ENCODE assay signal across 10 cellular contexts in the genomic region with DNA sequence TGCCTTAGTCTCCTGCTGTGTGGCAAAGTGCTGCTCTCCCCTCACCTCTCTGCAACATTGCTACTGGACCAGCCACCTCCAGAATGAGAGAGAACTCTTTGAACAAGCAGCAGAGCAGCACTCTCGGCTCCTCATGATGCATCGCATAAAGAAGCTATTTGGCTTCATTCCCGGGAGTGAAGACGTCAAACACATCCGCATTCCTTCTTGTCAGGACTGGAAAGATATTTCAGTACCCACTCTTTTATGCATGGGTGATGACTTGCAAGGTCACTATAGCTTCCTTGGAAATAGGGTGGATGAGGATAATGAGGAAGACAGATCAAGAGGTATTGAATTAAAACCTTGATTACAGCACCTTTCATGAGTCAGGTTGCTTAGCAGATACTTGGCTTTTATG. TPM values are rescaled to one million over a fixed set of nuclear protein-coding genes. Genes with fewer than 3 reads are reported as not detected.
DNase-seq lines count a peak whose midpoint lies in the region; ATAC-seq, FAIRE-seq and TF ChIP-seq lines count a peak whose summit lies in the region.
"Had no signal": no experiment of that assay in that cellular context is flagged by ENCODE, and none has a peak within 500 bp of the region (broad histone marks: within the 10 kb centered on the region; RNA-seq: fewer than 3 reads in every experiment).

No MANE protein-coding gene starts in this region.

- DNase-seq in BJ (ENCODE audit: low read depth): peak; percentile 81
- peak; percentile 94 for DNase-seq in M059J (ENCODE audit: low read depth)
- DNase-seq in bronchial epithelial cell (ENCODE audit: low read depth): peak; percentile 99
- no peak for DNase-seq in right lobe of liver
- no peak for DNase-seq in activated CD8-positive, alpha-beta T cell treated with anti-CD3 and anti-CD28 coated beads for 36 hours
- no peak for DNase-seq in cerebellar nuclear complex (lab: John Stamatoyannopoulos, UW)
- DNase-seq in aorta: no peak
- no peak for DNase-seq in T-helper 2 cell treated with Interferon-gamma antibody and Interleukin-4, amounts not matched to agents 5 μg/mL and 100 μg/mL, for 36 hours (ENCODE audit: low spot score)

- no peak overlapping the region for H3K4me3 Mint-ChIP-seq in activated CD8-positive, alpha-beta T cell treated with anti-CD3 and anti-CD28 coated beads for 36 hours
- no peak overlapping the region for H3K4me3 Mint-ChIP-seq in T-helper 2 cell treated with Interferon-gamma antibody and Interleukin-4, amounts not matched to agents 5 μg/mL and 100 μg/mL, for 36 hours

- H3K9me3 ChIP-seq in right lobe of liver: no peaks in the 10 kb centered on the region
- H3K9me3 ChIP-seq in aorta (ENCODE audit: control insufficient read depth, low read length): no peaks in the 10 kb centered on the region
- H3K9me3 ChIP-seq: neutrophil had no signal

- ATAC-seq in right lobe of liver (peak; percentile 46 to 61 (median 52)), aorta (ENCODE audit: low FRiP score) (no peak)
- ATAC-seq in activated CD8-positive, alpha-beta T cell treated with anti-CD3 and anti-CD28 coated beads for 36 hours: no peak

- intact Hi-C loops in right lobe of liver (cut with DNase I): no loop called here
- intact Hi-C loops in activated CD8-positive, alpha-beta T cell treated with anti-CD3 and anti-CD28 coated beads for 36 hours (cut with micrococcal nuclease): no loop called here
- intact Hi-C loops in aorta (cut with DNase I): no loop called here

- no peak for TF ChIP-seq CTCF in BJ (IDR thresholded peaks at IDR 0.05; ENCODE audit: insufficient read depth, low read depth, low read length)
- no peak for TF ChIP-seq CTCF in bronchial epithelial cell (IDR thresholded peaks at IDR 0.05; ENCODE audit: insufficient read depth, low read length, severe bottlenecking)
- no peak for TF ChIP-seq CTCF in right lobe of liver (IDR thresholded peaks at IDR 0.05)
- TF ChIP-seq CTCF in activated CD8-positive, alpha-beta T cell treated with anti-CD3 and anti-CD28 coated beads for 36 hours (IDR thresholded peaks at IDR 0.05): no peak

- H3K27ac ChIP-seq in right lobe of liver: no peak overlapping the region
- no peak overlapping the region for H3K27ac ChIP-seq in aorta (ENCODE audit: low read depth in 1 of 2, low read length in 2 of 2)
- H3K27ac ChIP-seq: neutrophil had no signal

- H3K36me3 ChIP-seq in BJ (ENCODE audit: control insufficient read depth, insufficient read depth, low read length) (no peaks in the 10 kb centered on the region), bronchial epithelial cell (ENCODE audit: control insufficient read depth, insufficient read depth, low read length) (no peaks in the 10 kb centered on the region), right lobe of liver (no peaks in the 10 kb centered on the region), aorta (ENCODE audit: control insufficient read depth in 1 of 2, insufficient read depth in 2 of 2, low read length in 1 of 2) (no peaks in the 10 kb centered on the region)
- H3K36me3 ChIP-seq: neutrophil had no signal

- POLR2A ChIA-PET in BJ (lab: Charles Lee): no interaction called here
- POLR2A ChIA-PET in activated CD8-positive, alpha-beta T cell treated with anti-CD3 and anti-CD28 coated beads for 36 hours (lab: Charles Lee): no interaction called here

- H3K4me1 ChIP-seq in right lobe of liver (peaks cover 0 to 11% (median 0%) of the 10 kb centered on the region in 4 donors), aorta (ENCODE audit: control insufficient read depth in 1 of 2, insufficient read depth in 2 of 2, low read length in 2 of 2) (no peaks in the 10 kb centered on the region)

- no peaks in the 10 kb centered on the region for H3K4me1 Mint-ChIP-seq in activated CD8-positive, alpha-beta T cell treated with anti-CD3 and anti-CD28 coated beads for 36 hours (ENCODE audit: low read depth)
- H3K4me1 Mint-ChIP-seq in T-helper 2 cell treated with Interferon-gamma antibody and Interleukin-4, amounts not matched to agents 5 μg/mL and 100 μg/mL, for 36 hours (ENCODE audit: low read depth): peaks cover 2% of the 10 kb centered on the region

- peaks cover 8% of the 10 kb centered on the region for H3K27me3 Mint-ChIP-seq in activated CD8-positive, alpha-beta T cell treated with anti-CD3 and anti-CD28 coated beads for 36 hours
- H3K27me3 Mint-ChIP-seq in T-helper 2 cell treated with Interferon-gamma antibody and Interleukin-4, amounts not matched to agents 5 μg/mL and 100 μg/mL, for 36 hours (ENCODE audit: low read depth): peaks cover 14% of the 10 kb centered on the region

- CTCF ChIA-PET in BJ (lab: Yijun Ruan, JAX): interaction anchor here (0.6 to 9.0 kb wide), 9 partner anchors 8 to 344 kb away, joined by 3 to 127 read pairs (median 8); partner anchors contain the start of gene RWDD1
- CTCF ChIA-PET in activated CD8-positive, alpha-beta T cell treated with anti-CD3 and anti-CD28 coated beads for 36 hours (lab: Charles Lee): interaction anchor here (1.5 to 3.8 kb wide), 3 partner anchors 270 to 341 kb away, joined by 4 to 15 read pairs (median 5); no protein-coding TSS in a partner anchor

- 66% methylated on average over 5 of the region's 5 CpGs for WGBS in right lobe of liver (ENCODE audit: insufficient coverage, low coverage, low lambda C conversion rate, missing lambda C conversion rate)
- 17 to 24% methylated on average over 5 of the region's 5 CpGs for WGBS in aorta, 2 donors

- H3K27ac Mint-ChIP-seq in activated CD8-positive, alpha-beta T cell treated with anti-CD3 and anti-CD28 coated beads for 36 hours: no peak overlapping the region
- no peak overlapping the region for H3K27ac Mint-ChIP-seq in T-helper 2 cell treated with Interferon-gamma antibody and Interleukin-4, amounts not matched to agents 5 μg/mL and 100 μg/mL, for 36 hours

- H3K27me3 ChIP-seq in BJ (ENCODE audit: control insufficient read depth, insufficient read depth, low read length) (no peaks in the 10 kb centered on the region), bronchial epithelial cell (ENCODE audit: control insufficient read depth, insufficient read depth, low read length) (no peaks in the 10 kb centered on the region), right lobe of liver (no peaks in the 10 kb centered on the region), aorta (ENCODE audit: control insufficient read depth in 1 of 2, insufficient read depth in 2 of 2, low read length in 1 of 2) (no peaks in the 10 kb centered on the region)

- FAIRE-seq in bronchial epithelial cell (lab: Jason Lieb, UNC): peak; percentile 97
- FAIRE-seq: G401.6 had no signal

- H3K9me3 Mint-ChIP-seq in activated CD8-positive, alpha-beta T cell treated with anti-CD3 and anti-CD28 coated beads for 36 hours: no peaks in the 10 kb centered on the region
- no peaks in the 10 kb centered on the region for H3K9me3 Mint-ChIP-seq in T-helper 2 cell treated with Interferon-gamma antibody and Interleukin-4, amounts not matched to agents 5 μg/mL and 100 μg/mL, for 36 hours

- H3K4me3 ChIP-seq in BJ (ENCODE audit: low read depth, low read length) (no peak overlapping the region), bronchial epithelial cell (ENCODE audit: low read depth, low read length) (no peak overlapping the region), right lobe of liver (no peak overlapping the region), aorta (ENCODE audit: low read length in 2 of 2) (no peak overlapping the region)

- no peak for TF ChIP-seq POLR2A in right lobe of liver (IDR thresholded peaks at IDR 0.05)

- H3K36me3 Mint-ChIP-seq in activated CD8-positive, alpha-beta T cell treated with anti-CD3 and anti-CD28 coated beads for 36 hours (ENCODE audit: low read depth): no peaks in the 10 kb centered on the region
- no peaks in the 10 kb centered on the region for H3K36me3 Mint-ChIP-seq in T-helper 2 cell treated with Interferon-gamma antibody and Interleukin-4, amounts not matched to agents 5 μg/mL and 100 μg/mL, for 36 hours (ENCODE audit: low read depth)

RNA-seq across cellular contexts. Expression of gene CALHM4, which starts 4.3 kb away (rescaled TPM):
- polyA plus RNA-seq in BJ (2011; rRNA removed): not detected in 2 replicates
- polyA minus RNA-seq in BJ (2011; rRNA and poly(A)+ RNA removed): 0.14 TPM in 1 of 2 replicates, not detected in the other
- total RNA-seq in M059J (2014; rRNA removed; shearing (Covaris generic)): not detected in 2 replicates
- total RNA-seq in bronchial epithelial cell: under 0.01 TPM in 1 of 2 replicates, not detected in the other
- total RNA-seq in right lobe of liver: not detected
- total RNA-seq in activated CD8-positive, alpha-beta T cell treated with anti-CD3 and anti-CD28 coated beads for 36 hours: not detected
- not detected for total RNA-seq in aorta
- polyA plus RNA-seq in aorta: under 1 TPM in 1 of 2 donors, not detected in 1; 0.26 TPM

RNA-seq across cellular contexts. Expression of gene TRAPPC3L, which starts 12.4 kb away (rescaled TPM):
- polyA plus RNA-seq in BJ (2011; rRNA removed): 0.04 and 0.17 TPM in 2 replicates
- not detected in 2 replicates for polyA minus RNA-seq in BJ (2011; rRNA and poly(A)+ RNA removed)
- 0.27 TPM in 1 of 2 replicates, not detected in the other for total RNA-seq in M059J (2014; rRNA removed; shearing (Covaris generic))
- not detected in 2 replicates for total RNA-seq in bronchial epithelial cell
- total RNA-seq in right lobe of liver: under 1 TPM in 2 of 6 experiments, not detected in 4; 0.12 to 0.17 TPM
- total RNA-seq in activated CD8-positive, alpha-beta T cell treated with anti-CD3 and anti-CD28 coated beads for 36 hours: not detected
- total RNA-seq in aorta: under 1 TPM; 0.36 to 0.55 TPM
- polyA plus RNA-seq in aorta: 1 to 10 TPM in 1 of 2 donors, under 1 TPM in 1; 0.54 to 1.8 TPM

RNA-seq across cellular contexts. Expression of gene RWDD1, which starts 13.4 kb away (rescaled TPM):
- polyA plus RNA-seq in BJ (2011; rRNA removed): 22.5 and 44.3 TPM in 2 replicates
- polyA minus RNA-seq in BJ (2011; rRNA and poly(A)+ RNA removed): 6.1 and 9.6 TPM in 2 replicates
- 24.2 and 27.0 TPM in 2 replicates for total RNA-seq in M059J (2014; rRNA removed; shearing (Covaris generic))
- total RNA-seq in bronchial epithelial cell: 19.5 and 19.6 TPM in 2 replicates
- 10 to 100 TPM; 14.8 to 22.1 (median 21.2) TPM for total RNA-seq in right lobe of liver
- total RNA-seq in activated CD8-positive, alpha-beta T cell treated with anti-CD3 and anti-CD28 coated beads for 36 hours: 10 to 100 TPM; 44.3 to 46.0 TPM
- total RNA-seq in aorta: 10 to 100 TPM; 40.2 to 41.9 TPM
- polyA plus RNA-seq in aorta: 100 to 1,000 TPM in 1 of 2 donors, 10 to 100 TPM in 1; 74.7 to 111 TPM

RNA-seq across cellular contexts. Expression of gene CALHM5, which starts 46.4 kb away (rescaled TPM):
- polyA plus RNA-seq in BJ (2011; rRNA removed): 4.4 and 6.6 TPM in 2 replicates
- polyA minus RNA-seq in BJ (2011; rRNA and poly(A)+ RNA removed): 4.1 and 4.2 TPM in 2 replicates
- 1.3 and 1.6 TPM in 2 replicates for total RNA-seq in M059J (2014; rRNA removed; shearing (Covaris generic))
- total RNA-seq in bronchial epithelial cell: under 0.01 TPM in 1 of 2 replicates, not detected in the other
- under 1 TPM; 0.06 to 0.49 (median 0.18) TPM for total RNA-seq in right lobe of liver
- total RNA-seq in activated CD8-positive, alpha-beta T cell treated with anti-CD3 and anti-CD28 coated beads for 36 hours: not detected
- 10 to 100 TPM; 11.5 to 15.4 TPM for total RNA-seq in aorta
- polyA plus RNA-seq in aorta: 1 to 10 TPM; 4.0 to 8.0 TPM

RNA-seq across cellular contexts. Expression of gene RSPH4A, which starts 58.4 kb away (rescaled TPM):
- 0.09 and 0.13 TPM in 2 replicates for polyA plus RNA-seq in BJ (2011; rRNA removed)
- 0.26 TPM in 1 of 2 replicates, not detected in the other for polyA minus RNA-seq in BJ (2011; rRNA and poly(A)+ RNA removed)
- 0.10 TPM in 1 of 2 replicates, not detected in the other for total RNA-seq in M059J (2014; rRNA removed; shearing (Covaris generic))
- total RNA-seq in bronchial epithelial cell: 0.13 and 0.26 TPM in 2 replicates
- total RNA-seq in right lobe of liver: under 1 TPM in 3 of 6 experiments, not detected in 3; 0.06 to 0.18 (median 0.16) TPM
- under 1 TPM in 1 of 2 experiments, not detected in 1; 0.11 TPM for total RNA-seq in activated CD8-positive, alpha-beta T cell treated with anti-CD3 and anti-CD28 coated beads for 36 hours
- under 1 TPM; 0.48 to 0.68 TPM for total RNA-seq in aorta
- under 1 TPM in 1 of 2 donors, not detected in 1; 0.51 TPM for polyA plus RNA-seq in aorta

Comparison
In these comparisons a context has a peak if more than half of its experiments do, and no peak if none do; other contexts are left out.
1. DNase-seq: peak in BJ (single experiment), M059J (single experiment) and bronchial epithelial cell (single experiment); none in right lobe of liver (0 of 3), activated CD8-positive, alpha-beta T cell treated with anti-CD3 and anti-CD28 coated beads for 36 hours (single experiment), cerebellar nuclear complex (0 of 2), aorta (0 of 2) and T-helper 2 cell treated with Interferon-gamma antibody and Interleukin-4, amounts not matched to agents 5 μg/mL and 100 μg/mL, for 36 hours (single experiment).
2. ATAC-seq: peak in right lobe of liver (4 of 4); none in activated CD8-positive, alpha-beta T cell treated with anti-CD3 and anti-CD28 coated beads for 36 hours (single experiment) and aorta (single experiment).